38 cellular contexts compared by ENCODE assay signal in genomic region chr16:85961988-85962915, GRCh38.
DNase-seq lines count a peak whose midpoint lies in the region; ATAC-seq, FAIRE-seq and TF ChIP-seq lines count a peak whose summit lies in the region.
"Had no signal": no experiment of that assay in that cellular context is flagged by ENCODE, and none has a peak within 500 bp of the region (broad histone marks: within the 10 kb centered on the region; RNA-seq: fewer than 3 reads in every experiment).

No MANE protein-coding gene starts in this region.

- no peaks in the 10 kb centered on the region for H3K79me1 ChIP-seq in H9 (ENCODE audit: insufficient read depth, low read depth, low read length, poor library complexity, severe bottlenecking)

- no peaks in the 10 kb centered on the region for H3K36me3 ChIP-seq in SU-DHL-6 (ENCODE audit: low read length)
- H3K36me3 ChIP-seq in HepG2 (replicated peaks in 1 of 2; ENCODE audit: control insufficient read depth in 1 of 2, insufficient read depth in 2 of 2, low read length in 2 of 2) = no peaks in the 10 kb centered on the region
- H3K36me3 ChIP-seq: MG63, transverse colon had no signal

- H3T11ph ChIP-seq in H9 (ENCODE audit: low read length) = no peak overlapping the region

- H3K4me3 ChIP-seq in GM12864 (ENCODE audit: low read depth, low read length) = no peak overlapping the region
- H3K4me3 ChIP-seq in SU-DHL-6 (ENCODE audit: insufficient read depth, low read length, poor library complexity, severe bottlenecking) = no peak overlapping the region
- H3K4me3 ChIP-seq in HepG2 (replicated peaks in 1 of 3; ENCODE audit: insufficient read depth in 1 of 3, low read depth in 2 of 3, low read length in 3 of 3) = no peak overlapping the region
- H3K4me3 ChIP-seq: MG63, mucosa of descending colon, psoas muscle, transverse colon had no signal

- H3K4me2 ChIP-seq in H9 (ENCODE audit: insufficient read depth, insufficient read length, low read length) (no peak overlapping the region), SU-DHL-6 (ENCODE audit: low read depth, low read length, poor library complexity, severe bottlenecking) (no peak overlapping the region), HepG2 (ENCODE audit: low read depth, low read length) (no peak overlapping the region)
- H3K4me2 ChIP-seq: KMS-11 had no signal

- no peak overlapping the region for H4K91ac ChIP-seq in H9 (ENCODE audit: insufficient read length, low read depth, low read length)

- TF ChIP-seq EP300 in HepG2 (IDR thresholded peaks at IDR 0.05; ENCODE audit: low read depth in 2 of 2, low read length in 2 of 2) (no peak), HepG2 (CRISPR knock-in tag; IDR thresholded peaks at IDR 0.05; ENCODE audit: borderline replicate concordance) (no peak)

- H2AFZ ChIP-seq in H9 (ENCODE audit: low read length) (no peak overlapping the region), SU-DHL-6 (ENCODE audit: low read depth, low read length, severe bottlenecking) (no peak overlapping the region), HepG2 (ENCODE audit: low read length) (no peak overlapping the region)

- DNase-seq in GM12864 (ENCODE audit: low read depth) = no peak
- DNase-seq in H9 = no peak
- no peak for DNase-seq in HepG2 (ENCODE audit: low spot score)
- no peak for DNase-seq in OCI-M2 (lab: John Stamatoyannopoulos, UW; ENCODE audit: unreplicated experiment)
- no peak for DNase-seq in G401 (ENCODE audit: low spot score)
- no peak for DNase-seq in cerebellum (ENCODE audit: low spot score)
- DNase-seq: activated CD4-positive, alpha-beta T cell treated with anti-CD3 and anti-CD28 coated beads for 4 hours; activated CD8-positive, alpha-beta T cell treated with anti-CD3 and anti-CD28 coated beads, Interleukin-2, amount 10 ng/mL, durations not matched to agents 7 days and 5 days; activated naive CD4-positive, alpha-beta T cell treated with anti-CD3 and anti-CD28 coated beads, Interleukin-2, amount 50 U/mL, for 16 hours; amygdala; C1 segment of cervical spinal cord; COR-L47; cortex of kidney; DMS53; effector memory CD4-positive, alpha-beta T cell; GDM1; hypothalamus; immature natural killer cell; left colon; MG63; mucosa of descending colon; natural killer cell; NCI-H1417; NCI-H2081; NCI-H2227 treated with DMSO at 0.1 percent for 48 hours; NCI-H69; occipital lobe; psoas muscle; SIG-M5; stimulated activated CD4-positive, alpha-beta T cell treated with anti-CD3 and anti-CD28 coated beads, Interleukin-4, amount 100 ng/mL, for 24 hours; T1000; transverse colon had no signal

- H2BK20ac ChIP-seq in H9 (ENCODE audit: low read depth, low read length, poor library complexity, severe bottlenecking) = no peak overlapping the region

- no peak for FAIRE-seq in HepG2 (lab: Jason Lieb, UNC)
- FAIRE-seq: bronchial epithelial cell, GM12892 had no signal

- no peak for TF ChIP-seq RAD21 in HepG2 (CRISPR knock-in tag; IDR thresholded peaks at IDR 0.05)

- H2BK15ac ChIP-seq in H9 (ENCODE audit: low read depth, low read length) = no peak overlapping the region

- intact Hi-C loops in HepG2 (cut with micrococcal nuclease; ENCODE audit: unreplicated experiment) = no loop called here

- H3K27ac ChIP-seq in H9 (ENCODE audit: insufficient read length, low read depth, low read length) (no peak overlapping the region), SU-DHL-6 (ENCODE audit: low read depth, low read length) (no peak overlapping the region), HepG2 (ENCODE audit: extremely low read length, insufficient read depth, low read length) (no peak overlapping the region)
- H3K27ac ChIP-seq: KMS-11, psoas muscle, transverse colon, VCaP had no signal

- H2BK5ac ChIP-seq in H9 (ENCODE audit: insufficient read length, low read length) = no peak overlapping the region

- H3K36me3 Mint-ChIP-seq in H9 (ENCODE audit: insufficient read depth in 1 of 3, low read depth in 3 of 3) = no peaks in the 10 kb centered on the region
- H3K36me3 Mint-ChIP-seq: immature natural killer cell, natural killer cell had no signal

- no peaks in the 10 kb centered on the region for H3K4me1 ChIP-seq in H9 (ENCODE audit: insufficient read depth, low read length)
- no peaks in the 10 kb centered on the region for H3K4me1 ChIP-seq in HepG2 (ENCODE audit: insufficient read depth, low read length)
- H3K4me1 ChIP-seq: psoas muscle had no signal

- H3K79me2 ChIP-seq in H9 (ENCODE audit: insufficient read depth, low read length) (no peaks in the 10 kb centered on the region), SU-DHL-6 (ENCODE audit: insufficient read depth, low read length) (no peaks in the 10 kb centered on the region), HepG2 (ENCODE audit: insufficient read depth, low read length) (no peaks in the 10 kb centered on the region)

- no peak overlapping the region for H3K23ac ChIP-seq in H9 (ENCODE audit: insufficient read length, low read depth, low read length)

- H2BK120ac ChIP-seq in H9 (ENCODE audit: low read depth, low read length, poor library complexity, severe bottlenecking) = no peak overlapping the region

- H4K5ac ChIP-seq in H9 (ENCODE audit: insufficient read length, low read depth, low read length) = no peak overlapping the region

- H3K27ac Mint-ChIP-seq in H9 = no peak overlapping the region
- H3K27ac Mint-ChIP-seq: activated CD8-positive, alpha-beta T cell treated with anti-CD3 and anti-CD28 coated beads, Interleukin-2, amount 10 ng/mL, durations not matched to agents 7 days and 5 days; activated T-helper 2 cell treated with anti-CD3 and anti-CD28 coated beads, Interferon-gamma antibody, Interleukin-2, Interleukin-4, amounts not matched to agents 10 μg/mL and 5 μg/mL and 100 μg/mL, durations not matched to agents 14 hours and 24 hours and 36 hours; natural killer cell had no signal

- H3K4me3 Mint-ChIP-seq in H9 = no peak overlapping the region
- H3K4me3 Mint-ChIP-seq: activated CD8-positive, alpha-beta T cell treated with anti-CD3 and anti-CD28 coated beads, Interleukin-2, amount 10 ng/mL, durations not matched to agents 7 days and 5 days; immature natural killer cell; natural killer cell had no signal

- no peaks in the 10 kb centered on the region for H3K9me3 Mint-ChIP-seq in H9
- H3K9me3 Mint-ChIP-seq: activated T-helper 2 cell treated with anti-CD3 and anti-CD28 coated beads, Interferon-gamma antibody, Interleukin-2, Interleukin-4, amounts not matched to agents 10 μg/mL and 5 μg/mL and 100 μg/mL, durations not matched to agents 14 hours and 24 hours and 36 hours; immature natural killer cell; natural killer cell had no signal

- no peak overlapping the region for H3K56ac ChIP-seq in H9 (ENCODE audit: insufficient read length, low read depth, low read length)

- H3K4ac ChIP-seq in H9 (ENCODE audit: low read depth, low read length) = no peak overlapping the region

- peaks cover 13% of the 10 kb centered on the region for H3K27me3 Mint-ChIP-seq in H9 (ENCODE audit: low read depth)

- no peaks in the 10 kb centered on the region for H3K9me2 ChIP-seq in SU-DHL-6 (replicated peaks; ENCODE audit: insufficient read depth, low read length)

- no peaks in the 10 kb centered on the region for H3K9me3 ChIP-seq in H9 (ENCODE audit: control insufficient read depth, low read depth, low read length)
- no peaks in the 10 kb centered on the region for H3K9me3 ChIP-seq in SU-DHL-6 (ENCODE audit: insufficient read depth, low read length)
- H3K9me3 ChIP-seq in HepG2 (ENCODE audit: low read length) = no peaks in the 10 kb centered on the region
- H3K9me3 ChIP-seq: MG63, mucosa of descending colon, psoas muscle, transverse colon had no signal

- no peak overlapping the region for H4K8ac ChIP-seq in H9 (replicated peaks; ENCODE audit: insufficient read length, low read depth, low read length)

- CTCF ChIA-PET in HepG2 (lab: Yijun Ruan, JAX; ENCODE audit: low intra/inter-chr PET ratio, low total read pairs) = no interaction called here

- H3K14ac ChIP-seq in H9 (ENCODE audit: insufficient read depth, low read length) = no peak overlapping the region

- in situ Hi-C loops in HepG2 (cut with HindIII; ENCODE audit: extremely low pct_ligation_motif_present, low pct_unique_long_range_greater_than_20kb) = no loop called here
- in situ Hi-C loops in G401 (cut with HindIII; ENCODE audit: low sequenced_read_pairs) = no loop called here

- no peaks in the 10 kb centered on the region for H3F3A ChIP-seq in SU-DHL-6 (ENCODE audit: insufficient read depth)

- no peak overlapping the region for H3K18ac ChIP-seq in H9 (ENCODE audit: insufficient read length, low read depth, low read length)

- H2BK12ac ChIP-seq in H9 (ENCODE audit: insufficient read length, low read depth, low read length) = no peak overlapping the region

- no peaks in the 10 kb centered on the region for H4K20me1 ChIP-seq in H9 (ENCODE audit: control insufficient read depth, insufficient read depth, insufficient read length)
- H4K20me1 ChIP-seq in SU-DHL-6 (ENCODE audit: low read depth, low read length) = no peaks in the 10 kb centered on the region
- H4K20me1 ChIP-seq in HepG2 (ENCODE audit: insufficient read depth, low read length) = no peaks in the 10 kb centered on the region

- TF ChIP-seq CTCF in GM12864 (IDR thresholded peaks at IDR 0.05; ENCODE audit: low read depth, low read length, missing control alignments) = peak; percentile 23
- peak; percentile 25; the same call in 1 of the 3 replicates for TF ChIP-seq CTCF in H9 (conservative IDR thresholded peaks at IDR 0.05)
- TF ChIP-seq CTCF in SU-DHL-6 (IDR thresholded peaks at IDR 0.05; ENCODE audit: insufficient read depth, low read length, poor library complexity, severe bottlenecking) = peak; percentile 21
- no peak for TF ChIP-seq CTCF in HepG2 (CRISPR knock-in tag; IDR thresholded peaks at IDR 0.05)

- no TSS peak for BruUV-seq in HepG2 (replicated peaks; lab: Mats Ljungman, UMichigan)

- H3K9ac ChIP-seq in H9 (ENCODE audit: extremely low read depth, insufficient read length, low read length) (no peak overlapping the region), SU-DHL-6 (ENCODE audit: low read length) (no peak overlapping the region), HepG2 (ENCODE audit: insufficient read depth, low read depth, low read length) (no peak overlapping the region)
- H3K9ac ChIP-seq: KMS-11 had no signal

- no peaks in the 10 kb centered on the region for H3K23me2 ChIP-seq in H9 (ENCODE audit: insufficient read length, low read depth, low read length, poor library complexity, severe bottlenecking)

- H2AK5ac ChIP-seq in H9 (ENCODE audit: insufficient read length, low read length) = no peak overlapping the region

- H3K27me3 ChIP-seq in H9 (ENCODE audit: insufficient read depth, low read length) = no peaks in the 10 kb centered on the region
- no peaks in the 10 kb centered on the region for H3K27me3 ChIP-seq in SU-DHL-6 (ENCODE audit: low read length)
- peaks cover 4 to 27% of the 10 kb centered on the region in 2 experiments; a peak in 4 of 5 replicates for H3K27me3 ChIP-seq in HepG2 (ENCODE audit: control insufficient read depth in 1 of 2, insufficient read depth in 2 of 2, low read length in 2 of 2)
- H3K27me3 ChIP-seq: MG63, transverse colon had no signal

- POLR2A ChIA-PET in HepG2 (lab: Yijun Ruan, JAX) = no interaction called here

- ATAC-seq in HepG2 = no peak
- ATAC-seq: activated CD8-positive, alpha-beta T cell treated with anti-CD3 and anti-CD28 coated beads, Interleukin-2, amount 10 ng/mL, durations not matched to agents 7 days and 5 days; left colon; mucosa of descending colon; natural killer cell; psoas muscle had no signal

- WGBS in H9 (ENCODE audit: extremely low coverage, insufficient read length, low lambda C conversion rate) = no CpG with 5 or more reads among the region's 22 CpGs
- WGBS in HepG2 (ENCODE audit: low lambda C conversion rate) = 39% methylated on average over 21 of the region's 22 CpGs

- H3K4me1 Mint-ChIP-seq in H9 = peaks cover 4 to 5% of the 10 kb centered on the region in 2 experiments
- H3K4me1 Mint-ChIP-seq: immature natural killer cell had no signal

- no peak for TF ChIP-seq POLR2A in HepG2 (IDR thresholded peaks at IDR 0.05; ENCODE audit: insufficient read depth in 1 of 2, low read depth in 2 of 2, low read length in 2 of 2)
